Comparison of ENCODE assay signal across 27 cellular contexts in the genomic region with DNA sequence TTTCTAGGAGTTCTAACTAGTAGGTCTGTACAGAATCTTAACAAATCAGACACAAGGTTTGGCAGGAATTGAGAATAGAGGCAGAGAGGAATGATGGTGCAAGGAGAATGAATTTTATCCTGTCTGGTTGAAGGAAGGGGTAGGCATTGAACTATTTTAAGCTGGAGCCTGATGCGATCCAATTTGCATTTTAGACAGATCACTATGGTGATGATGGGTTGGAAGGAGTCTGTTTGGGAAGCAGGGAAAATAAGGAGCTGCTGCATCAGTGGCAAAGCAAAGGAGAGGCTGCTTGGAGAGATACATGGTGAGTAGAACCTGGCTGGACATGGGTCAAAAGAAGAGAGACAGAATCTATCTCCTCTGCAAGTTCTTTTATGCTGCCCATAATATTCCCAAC.
"Had no signal": no experiment of that assay in that cellular context is flagged by ENCODE, and none has a peak within 500 bp of the region (broad histone marks: within the 10 kb centered on the region; RNA-seq: fewer than 3 reads in every experiment).

No MANE protein-coding gene starts in this region.

- H3K27me3 Mint-ChIP-seq: activated CD4-positive, alpha-beta T cell treated with anti-CD3 and anti-CD28 coated beads, Interleukin-2, amount 10 ng/mL, durations not matched to agents 7 days and 5 days had no signal

- H3K4me1 Mint-ChIP-seq: activated CD4-positive, alpha-beta T cell treated with anti-CD3 and anti-CD28 coated beads, Interleukin-2, amount 10 ng/mL, durations not matched to agents 7 days and 5 days; activated CD8-positive, alpha-beta memory T cell treated with anti-CD3 and anti-CD28 coated beads, Interleukin-2, amount 10 ng/mL, durations not matched to agents 7 days and 5 days; activated T-helper 17 cell treated with anti-CD3 and anti-CD28 coated beads, Interleukin-2, amount 50 U/mL, for 72 hours; immature natural killer cell; nephron progenitor cell; stimulated activated naive B cell treated with anti-CD40 and anti-IgM and Interleukin-4, amounts not matched to agents 10 μg/mL and 1 μg/mL and 100 μg/mL, for 72 hours; T-cell had no signal

- H3K27ac ChIP-seq: adrenal gland, breast epithelium, coronary artery, left ventricle myocardium inferior, sigmoid colon, testis, uterus, VCaP had no signal

- H3K4me2 ChIP-seq: smooth muscle cell had no signal

- H3K36me3 ChIP-seq: adrenal gland, breast epithelium, left ventricle myocardium inferior, sigmoid colon, uterus had no signal

- H3K4me3 Mint-ChIP-seq: activated CD4-positive, alpha-beta T cell treated with anti-CD3 and anti-CD28 coated beads, Interleukin-2, amount 10 ng/mL, durations not matched to agents 7 days and 5 days; activated CD8-positive, alpha-beta memory T cell treated with anti-CD3 and anti-CD28 coated beads, Interleukin-2, amount 10 ng/mL, durations not matched to agents 7 days and 5 days; activated CD8-positive, alpha-beta T cell treated with anti-CD3 and anti-CD28 coated beads for 36 hours; activated T-helper 17 cell treated with anti-CD3 and anti-CD28 coated beads, Interleukin-2, amount 50 U/mL, for 72 hours; immature natural killer cell; nephron progenitor cell; stimulated activated naive B cell treated with anti-CD40 and anti-IgM and Interleukin-4, amounts not matched to agents 10 μg/mL and 1 μg/mL and 100 μg/mL, for 72 hours; T-cell; T-helper 2 cell treated with Interferon-gamma antibody and Interleukin-4, amounts not matched to agents 5 μg/mL and 100 μg/mL, for 36 hours had no signal

- ATAC-seq: activated CD4-positive, CD25-positive, alpha-beta regulatory T cell treated with anti-CD3 and anti-CD28 coated beads, Interleukin-2, amount 50 U/mL, for 24 hours; activated CD8-positive, alpha-beta memory T cell treated with anti-CD3 and anti-CD28 coated beads, Interleukin-2, amount 10 ng/mL, durations not matched to agents 7 days and 5 days; activated CD8-positive, alpha-beta T cell treated with anti-CD3 and anti-CD28 coated beads for 36 hours; activated naive CD4-positive, alpha-beta T cell treated with anti-CD3 and anti-CD28 coated beads, Interleukin-2, amount 50 U/mL, for 72 hours; activated T-helper 17 cell treated with anti-CD3 and anti-CD28 coated beads, Interleukin-2, amount 50 U/mL, for 72 hours; stimulated activated naive B cell treated with anti-CD40 and anti-IgM and Interleukin-4, amounts not matched to agents 10 μg/mL and 1 μg/mL and 100 μg/mL, for 72 hours; T-cell had no signal

- H3K4me1 ChIP-seq: adrenal gland, breast epithelium, left ventricle myocardium inferior, sigmoid colon, testis, uterus had no signal

- H3K36me3 Mint-ChIP-seq: activated CD8-positive, alpha-beta memory T cell treated with anti-CD3 and anti-CD28 coated beads, Interleukin-2, amount 10 ng/mL, durations not matched to agents 7 days and 5 days; immature natural killer cell; T-cell had no signal

- DNase-seq: activated CD4-positive, alpha-beta T cell treated with anti-CD3 and anti-CD28 coated beads, Interleukin-2, amount 10 ng/mL, durations not matched to agents 7 days and 5 days; activated CD8-positive, alpha-beta memory T cell treated with anti-CD3 and anti-CD28 coated beads, Interleukin-2, amount 10 ng/mL, durations not matched to agents 7 days and 5 days; activated CD8-positive, alpha-beta T cell treated with anti-CD3 and anti-CD28 coated beads for 36 hours; adrenal gland; effector CD4-positive, alpha-beta T cell; erythroblast; foreskin melanocyte; immature natural killer cell; left ventricle myocardium inferior; midbrain; nephron progenitor cell; retina; sigmoid colon; stimulated activated CD4-positive, alpha-beta T cell treated with anti-CD3 and anti-CD28 coated beads, Interleukin-15, amount 100 ng/mL, for 24 hours; stimulated activated CD8-positive, alpha-beta memory T cell treated with anti-CD3 and anti-CD28 coated beads, Interleukin-4, amount 100 ng/mL, for 48 hours; stimulated activated naive B cell treated with anti-CD40 and anti-IgM and Interleukin-4, amounts not matched to agents 10 μg/mL and 1 μg/mL and 100 μg/mL, for 72 hours; T-cell; testis; uterus had no signal

- H3K27me3 ChIP-seq: adrenal gland, breast epithelium, sigmoid colon, testis, uterus had no signal

- H3K27ac Mint-ChIP-seq: activated CD4-positive, alpha-beta T cell treated with anti-CD3 and anti-CD28 coated beads, Interleukin-2, amount 10 ng/mL, durations not matched to agents 7 days and 5 days; activated CD8-positive, alpha-beta memory T cell treated with anti-CD3 and anti-CD28 coated beads, Interleukin-2, amount 10 ng/mL, durations not matched to agents 7 days and 5 days; activated CD8-positive, alpha-beta T cell treated with anti-CD3 and anti-CD28 coated beads for 36 hours; activated naive CD4-positive, alpha-beta T cell treated with anti-CD3 and anti-CD28 coated beads, Interleukin-2, amount 50 U/mL, for 72 hours; activated T-helper 17 cell treated with anti-CD3 and anti-CD28 coated beads, Interleukin-2, amount 50 U/mL, for 72 hours; immature natural killer cell; nephron progenitor cell; stimulated activated naive B cell treated with anti-CD40 and anti-IgM and Interleukin-4, amounts not matched to agents 10 μg/mL and 1 μg/mL and 100 μg/mL, for 72 hours; T-cell; T-helper 2 cell treated with Interferon-gamma antibody and Interleukin-4, amounts not matched to agents 5 μg/mL and 100 μg/mL, for 36 hours had no signal

- H3K4me3 ChIP-seq: adrenal gland, breast epithelium, coronary artery, left ventricle myocardium inferior, sigmoid colon, smooth muscle cell, testis, uterus had no signal

- H3K9me3 ChIP-seq: adrenal gland, sigmoid colon, testis, uterus had no signal
